In genomic region chr5:118968406-118968911, GRCh38 we compare ENCODE assay signal across 12 cellular contexts. TPM values are rescaled to one million over a fixed set of nuclear protein-coding genes. Genes with fewer than 3 reads are reported as not detected.
DNase-seq lines count a peak whose midpoint lies in the region; ATAC-seq, FAIRE-seq and TF ChIP-seq lines count a peak whose summit lies in the region.
"Had no signal": no experiment of that assay in that cellular context is flagged by ENCODE, and none has a peak within 500 bp of the region (broad histone marks: within the 10 kb centered on the region; RNA-seq: fewer than 3 reads in every experiment).

No MANE protein-coding gene starts in this region.

- no peaks in the 10 kb centered on the region for H3K9me3 ChIP-seq in kidney (ENCODE audit: control insufficient read depth in 1 of 2, low read length in 2 of 2)
- H3K9me3 ChIP-seq: Caco-2 had no signal

- H3K4me1 ChIP-seq in kidney (ENCODE audit: control insufficient read depth in 1 of 2, insufficient read depth in 1 of 2, low read depth in 1 of 2, low read length in 2 of 2), result peaks cover 3 to 10% of the 10 kb centered on the region in 2 donors
- H3K4me1 ChIP-seq: Caco-2 had no signal

- CTCF ChIA-PET in WTC11 (lab: Charles Lee), result interaction anchor here (0.6 kb wide), 1 partner anchor 19 kb away, joined by 6 read pairs; no protein-coding TSS in a partner anchor

- peaks cover 17% of the 10 kb centered on the region for H3K9me3 Mint-ChIP-seq in WTC11
- H3K9me3 Mint-ChIP-seq: IgD-negative memory B cell had no signal

- H3K27ac ChIP-seq in C4-2B, result peak overlapping the region; percentile 93
- no peak overlapping the region for H3K27ac ChIP-seq in kidney (ENCODE audit: low read depth in 2 of 2, low read length in 2 of 2)

- no peak overlapping the region for H3K9ac ChIP-seq in kidney (ENCODE audit: low read length in 2 of 2)

- H3K4me3 ChIP-seq in kidney (ENCODE audit: low read length in 2 of 2), result no peak overlapping the region

- no peak for TF ChIP-seq CTCF in C4-2B (conservative IDR thresholded peaks at IDR 0.05)
- TF ChIP-seq CTCF in WTC11 (IDR thresholded peaks at IDR 0.05), result no peak
- no peak for TF ChIP-seq CTCF in kidney (IDR thresholded peaks at IDR 0.05; ENCODE audit: borderline replicate concordance, extremely low read depth, insufficient read depth)

- H3K36me3 Mint-ChIP-seq in WTC11, result peaks cover 14% of the 10 kb centered on the region

- no peak overlapping the region for H3K4me3 Mint-ChIP-seq in WTC11
- H3K4me3 Mint-ChIP-seq: CD8-positive, alpha-beta memory T cell; IgD-negative memory B cell had no signal

- DNase-seq in ELF-1 (ENCODE audit: low read depth, low spot score), result peak; percentile 54
- peak; percentile 30 for DNase-seq in WTC11 (ENCODE audit: low spot score)
- DNase-seq in kidney, result peak; percentile 37
- DNase-seq in mesenteric fat pad (ENCODE audit: low spot score), result no peak
- no peak for DNase-seq in NCI-H1048 (lab: John Stamatoyannopoulos, UW)
- DNase-seq: Caco-2; CD8-positive, alpha-beta memory T cell; KG1 had no signal

- no peaks in the 10 kb centered on the region for H3K36me3 ChIP-seq in kidney (ENCODE audit: control insufficient read depth in 1 of 2, insufficient read depth in 2 of 2, low read length in 2 of 2)

- FAIRE-seq in kidney (lab: Jason Lieb, UNC), result no peak

- H3K4me1 Mint-ChIP-seq in WTC11, result peaks cover 6% of the 10 kb centered on the region

- peak; percentile 89 for ATAC-seq in WTC11
- no peak for ATAC-seq in GM19397 (IDR thresholded peaks at IDR 0.05; ENCODE audit: unreplicated experiment)
- ATAC-seq: HCT116 had no signal

- intact Hi-C loops in kidney (cut with DNase I), result no loop called here

- no peak overlapping the region for H3K27ac Mint-ChIP-seq in WTC11
- H3K27ac Mint-ChIP-seq: CD8-positive, alpha-beta memory T cell; IgD-negative memory B cell had no signal

- H3K27me3 Mint-ChIP-seq in WTC11 (ENCODE audit: low read depth), result no peaks in the 10 kb centered on the region; the same call in 1 of the 2 replicates
- H3K27me3 Mint-ChIP-seq: CD8-positive, alpha-beta memory T cell; IgD-negative memory B cell had no signal

- POLR2A ChIA-PET in WTC11 (lab: Charles Lee), result no interaction called here

TF ChIP-seq in WTC11, 78 proteins besides CTCF, POLR2A, EP300 and RAD21 (continues in another document):
- TF ChIP-seq STAT6 (CRISPR knock-in tag; conservative IDR thresholded peaks at IDR 0.05; ENCODE audit: low read depth), result no peak
- no peak for TF ChIP-seq FOXP4 (CRISPR knock-in tag; IDR thresholded peaks at IDR 0.05)
- no peak for TF ChIP-seq ZNF532 (CRISPR knock-in tag; IDR thresholded peaks at IDR 0.05; ENCODE audit: borderline replicate concordance)
- TF ChIP-seq ATF6 (CRISPR knock-in tag; IDR thresholded peaks at IDR 0.05), result no peak
- no peak for TF ChIP-seq E2F1 (CRISPR knock-in tag; IDR thresholded peaks at IDR 0.05)
- no peak for TF ChIP-seq FOXK1 (CRISPR knock-in tag; IDR thresholded peaks at IDR 0.05)
- TF ChIP-seq TEAD1 (CRISPR knock-in tag; IDR thresholded peaks at IDR 0.05), result no peak

RNA-seq across cellular contexts. Expression of gene DTWD2, which starts 19.9 kb away (rescaled TPM):
- 10.3 to 13.1 TPM (median 10.4 TPM) in 3 replicates for total RNA-seq in WTC11 (2021)
- total RNA-seq in kidney, result 12.4 TPM
- polyA plus RNA-seq in kidney (ENCODE audit: insufficient read depth, low read depth, low replicate concordance), result 3.7 TPM
- total RNA-seq in mesenteric fat pad, result 5.7 TPM

Comparison
In these comparisons a context has a peak if more than half of its experiments do, and no peak if none do; other contexts are left out.
1. DNase-seq: peak in ELF-1 (single experiment), WTC11 (single experiment) and kidney (single experiment); none in mesenteric fat pad (single experiment) and NCI-H1048 (single experiment).